Comparison of ENCODE assay signal across 11 cellular contexts in the genomic region with DNA sequence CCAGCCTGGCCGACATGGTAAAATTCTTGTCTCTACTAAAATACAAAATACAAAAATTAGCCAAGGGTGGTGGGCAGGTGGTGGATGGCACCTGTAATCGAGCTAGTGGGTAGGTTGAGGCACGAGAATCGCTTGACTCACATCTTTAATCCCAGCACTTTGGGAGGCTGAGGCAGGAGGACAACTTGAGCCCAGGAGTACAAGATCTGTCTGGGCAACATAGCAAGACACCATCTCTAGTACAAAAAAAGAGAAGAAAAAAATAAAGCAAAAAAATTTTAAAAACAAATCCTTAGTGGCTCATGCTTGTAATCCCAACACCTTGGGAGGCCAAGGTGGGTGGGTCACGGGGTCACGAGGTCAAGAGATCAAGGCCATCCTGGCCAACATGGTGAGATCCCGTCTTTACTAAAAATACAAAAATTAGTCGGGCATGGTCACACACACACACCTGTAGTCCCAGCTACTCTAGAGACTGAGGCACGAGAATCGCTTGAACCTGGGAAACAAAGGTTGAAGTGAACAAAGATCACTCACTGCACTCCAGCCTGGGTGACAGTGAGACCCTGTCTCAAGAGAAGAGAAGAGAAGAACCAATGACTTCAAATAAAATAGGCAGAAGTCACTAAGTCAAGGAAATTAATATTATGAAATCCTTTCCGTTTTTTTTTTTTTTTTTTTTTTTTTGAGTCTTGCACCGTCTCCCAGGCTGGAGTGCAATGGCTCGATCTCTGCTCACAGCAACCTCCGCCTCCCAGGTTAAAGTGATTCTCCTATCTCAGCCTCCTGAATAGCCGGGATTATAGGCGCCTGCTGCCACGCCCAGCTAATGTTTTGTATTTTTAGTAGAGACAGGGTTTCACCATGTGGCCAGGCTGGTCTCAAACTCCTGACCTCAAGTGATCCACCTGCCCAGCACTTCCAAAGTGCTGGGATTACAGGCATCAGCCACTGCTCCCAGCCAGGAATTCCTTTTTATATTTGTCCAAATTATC. TPM values are rescaled to one million over a fixed set of nuclear protein-coding genes. Genes with fewer than 3 reads are reported as not detected.
A peak's percentile ranks its signal among the peaks of the same experiment; 100 is the strongest.
DNase-seq lines count a peak whose midpoint lies in the region; ATAC-seq, FAIRE-seq and TF ChIP-seq lines count a peak whose summit lies in the region.
"Had no signal": no experiment of that assay in that cellular context is flagged by ENCODE, and none has a peak within 500 bp of the region (broad histone marks: within the 10 kb centered on the region; RNA-seq: fewer than 3 reads in every experiment).

No MANE protein-coding gene starts in this region.

- in situ Hi-C loops in mammary epithelial cell (cut with MboI; ENCODE audit: low sequenced_read_pairs in 2 of 2) = no loop called here

- peaks cover 53 to 54% of the 10 kb centered on the region in 2 donors for H3K4me1 Mint-ChIP-seq in natural killer cell

- peak overlapping the region; percentile 28 for H3K4me3 Mint-ChIP-seq in natural killer cell

- H3K4me1 ChIP-seq in ACC112 (ENCODE audit: control insufficient read depth, insufficient read depth, low read length, unreplicated experiment) (peaks cover 40% of the 10 kb centered on the region), mammary epithelial cell (ENCODE audit: insufficient read depth, low read length) (peaks cover 27% of the 10 kb centered on the region)

- BruUV-seq in mammary epithelial cell (replicated peaks; lab: Mats Ljungman, UMichigan) = no TSS peak

- H3K27me3 ChIP-seq in ACC112 (ENCODE audit: insufficient read depth, low read length) (no peaks in the 10 kb centered on the region), mammary epithelial cell (ENCODE audit: insufficient read depth, low read length) (no peaks in the 10 kb centered on the region)

- DNase-seq in HTR-8/SVneo (ENCODE audit: insufficient read length, low spot score) (no peak), mammary epithelial cell (no peak), natural killer cell (no peak), SKM-1 treated with dmso at 0.1 percent for 144 hours (lab: John Stamatoyannopoulos, UW; ENCODE audit: unreplicated experiment) (no peak), GM19240 (ENCODE audit: insufficient read length, low spot score) (no peak), SHP77 treated with DMSO at 0.1 percent for 48 hours (lab: John Stamatoyannopoulos, UW) (no peak)
- DNase-seq: amygdala, Caco-2 had no signal

- H3K9ac ChIP-seq in mammary epithelial cell (ENCODE audit: insufficient read depth, low read length) = no peak overlapping the region

- H3K79me2 ChIP-seq in ACC112 (ENCODE audit: control insufficient read depth, insufficient read depth, low read length, unreplicated experiment) (peaks cover 98% of the 10 kb centered on the region), mammary epithelial cell (ENCODE audit: insufficient read depth, low read length) (peaks cover 99% of the 10 kb centered on the region)

- CTCF ChIA-PET in mammary epithelial cell (lab: Charles Lee; ENCODE audit: low non-redundant PET) = no interaction called here

- peaks cover 16% of the 10 kb centered on the region for H4K20me1 ChIP-seq in mammary epithelial cell (ENCODE audit: insufficient read depth, low read length)

- H3K27ac Mint-ChIP-seq in natural killer cell = peak overlapping the region; percentile 68 to 78

- intact Hi-C loops in mammary epithelial cell (cut with micrococcal nuclease) = no loop called here
- intact Hi-C loops in natural killer cell (cut with micrococcal nuclease) = no loop called here

- dilution Hi-C loops in mammary epithelial cell (cut with HindIII; ENCODE audit: low sequenced_read_pairs) = no loop called here

- H3K9me3 ChIP-seq in mammary epithelial cell (replicated peaks; ENCODE audit: insufficient read depth, low read length) = no peaks in the 10 kb centered on the region
- H3K9me3 ChIP-seq: Caco-2 had no signal

- TF ChIP-seq CTCF in mammary epithelial cell (conservative IDR thresholded peaks at IDR 0.05 in 1 of 2, IDR thresholded peaks at IDR 0.05 in 1 of 2; ENCODE audit: extremely low read depth in 1 of 2, insufficient read depth in 1 of 2, low read depth in 1 of 2, low read length in 2 of 2) = no peak
- TF ChIP-seq CTCF in natural killer cell (IDR thresholded peaks at IDR 0.05) = no peak

- no peak overlapping the region for H2AFZ ChIP-seq in ACC112 (ENCODE audit: low read length, unreplicated experiment)
- no peak overlapping the region for H2AFZ ChIP-seq in mammary epithelial cell (ENCODE audit: low read depth, low read length)

- H3K36me3 Mint-ChIP-seq in natural killer cell = no peaks in the 10 kb centered on the region

- no peaks in the 10 kb centered on the region for H3K27me3 Mint-ChIP-seq in natural killer cell (ENCODE audit: low read depth in 2 of 2)

- FAIRE-seq in HTR-8/SVneo (lab: Jason Lieb, UNC) = peak; percentile 33

- no peaks in the 10 kb centered on the region for H3K36me3 ChIP-seq in ACC112 (ENCODE audit: insufficient read depth, low read length)
- peaks cover 4% of the 10 kb centered on the region for H3K36me3 ChIP-seq in mammary epithelial cell (ENCODE audit: insufficient read depth, low read length)

- H3K9me3 Mint-ChIP-seq in natural killer cell = no peaks in the 10 kb centered on the region

- H3K4me3 ChIP-seq in ACC112 (ENCODE audit: low read depth, low read length) = peak overlapping the region; percentile 15; the same call in 1 of the 2 replicates
- no peak overlapping the region for H3K4me3 ChIP-seq in mammary epithelial cell (replicated peaks in 1 of 3; ENCODE audit: insufficient read depth in 1 of 3, low read depth in 2 of 3, low read length in 3 of 3)
- H3K4me3 ChIP-seq: lung had no signal

- H3K27ac ChIP-seq in ACC112 (ENCODE audit: low read depth, low read length) = 0 out of 2 replicates have a peak overlapping the region, but pooled peaks have one; percentile 5
- no peak overlapping the region for H3K27ac ChIP-seq in mammary epithelial cell (ENCODE audit: insufficient read depth, low read depth, low read length)

- 74% methylated on average over 14 of the region's 17 CpGs for WGBS in mammary epithelial cell (ENCODE audit: low coverage, missing lambda C conversion rate)

- no peak for ATAC-seq in natural killer cell
- no peak for ATAC-seq in GM21825 (IDR thresholded peaks at IDR 0.05; ENCODE audit: unreplicated experiment)

- H3K4me2 ChIP-seq in mammary epithelial cell (ENCODE audit: insufficient read depth, low read depth, low read length) = peak overlapping the region; percentile 22

RNA-seq across cellular contexts. Expression of a gene that starts 4.9 kb away (rescaled TPM):
- total RNA-seq in mammary epithelial cell (100 to 1,000 TPM; 406 to 421 TPM), natural killer cell (100 to 1,000 TPM; 342 to 372 (median 370) TPM)
- 486 TPM for polyA plus RNA-seq in mammary epithelial cell
- 1,295 TPM for polyA minus RNA-seq in mammary epithelial cell

RNA-seq across cellular contexts. Expression of a gene that starts 5.4 kb away (rescaled TPM):
- total RNA-seq in mammary epithelial cell = 10 to 100 TPM; 17.3 to 21.7 TPM
- 29.2 TPM for polyA plus RNA-seq in mammary epithelial cell
- polyA minus RNA-seq in mammary epithelial cell = 30.4 TPM
- total RNA-seq in natural killer cell = 10 to 100 TPM; 35.4 to 40.7 (median 36.7) TPM

RNA-seq across cellular contexts. Expression of a gene that starts 15.4 kb away (rescaled TPM):
- total RNA-seq in mammary epithelial cell (1 to 10 TPM; 1.2 to 3.8 TPM), natural killer cell (10 to 100 TPM; 13.4 to 14.2 (median 14.0) TPM)
- polyA plus RNA-seq in mammary epithelial cell = 1.7 TPM
- polyA minus RNA-seq in mammary epithelial cell = not detected

RNA-seq across cellular contexts. Expression of a gene that starts 22.3 kb away (rescaled TPM):
- total RNA-seq in mammary epithelial cell = 10 to 100 TPM in 1 of 2 donors, 1 to 10 TPM in 1; 7.3 to 12.5 TPM
- 7.3 TPM for polyA plus RNA-seq in mammary epithelial cell
- polyA minus RNA-seq in mammary epithelial cell = 2.1 TPM
- 10 to 100 TPM; 28.7 to 36.5 (median 30.6) TPM for total RNA-seq in natural killer cell

RNA-seq across cellular contexts. Expression of a gene that starts 48.7 kb away (rescaled TPM):
- 100 to 1,000 TPM; 275 to 607 TPM for total RNA-seq in mammary epithelial cell
- 776 TPM for polyA plus RNA-seq in mammary epithelial cell
- polyA minus RNA-seq in mammary epithelial cell = 167 TPM
- 10 to 100 TPM; 34.7 to 70.0 (median 59.1) TPM for total RNA-seq in natural killer cell
